In the genomic region with DNA sequence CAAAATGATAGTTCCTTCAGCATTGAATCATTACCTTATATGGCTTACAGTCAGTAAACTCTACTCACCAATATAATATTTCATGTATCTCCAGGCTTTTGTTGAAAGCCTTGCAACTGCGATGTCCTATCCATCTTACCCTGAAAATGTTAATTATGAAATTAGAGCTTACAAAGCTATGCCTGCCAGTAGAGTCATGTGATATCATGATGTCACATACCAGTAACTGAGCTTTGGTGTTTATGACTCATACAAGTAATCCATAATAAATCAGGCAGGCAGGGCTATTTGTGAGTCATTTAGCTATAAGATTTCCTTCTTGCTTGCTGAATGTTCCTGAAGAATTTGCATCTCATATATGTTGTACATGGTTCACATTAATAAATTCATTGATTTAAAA, we compare ENCODE assay signal across 12 cellular contexts. TPM values are rescaled to one million over a fixed set of nuclear protein-coding genes. Genes with fewer than 3 reads are reported as not detected.
DNase-seq lines count a peak whose midpoint lies in the region; ATAC-seq, FAIRE-seq and TF ChIP-seq lines count a peak whose summit lies in the region.
"Had no signal": no experiment of that assay in that cellular context is flagged by ENCODE, and none has a peak within 500 bp of the region (broad histone marks: within the 10 kb centered on the region; RNA-seq: fewer than 3 reads in every experiment).

No MANE protein-coding gene starts in this region.

- DNase-seq in NCI-H82 (lab: John Stamatoyannopoulos, UW) (peak; percentile 5), NCI-H82 treated with DMSO at 0.1 percent for 48 hours (lab: John Stamatoyannopoulos, UW; ENCODE audit: unreplicated experiment) (no peak), RCC 7860 (ENCODE audit: low spot score) (peak; percentile 46), fibroblast of pulmonary artery (ENCODE audit: low read depth) (peak; percentile 43), small intestine (peak; percentile 86), posterior vena cava (ENCODE audit: low spot score) (no peak), activated gamma-delta T cell treated with Interleukin-2 at 50 U/mL for 16 hours (no peak)

- no peaks in the 10 kb centered on the region for H3K9me3 ChIP-seq in small intestine (ENCODE audit: control insufficient read depth, low read depth)

- no peak for ATAC-seq in HG03521 (IDR thresholded peaks at IDR 0.05; ENCODE audit: unreplicated experiment)

- no peaks in the 10 kb centered on the region for H3K36me3 ChIP-seq in small intestine (ENCODE audit: control insufficient read depth in 2 of 2, insufficient read depth in 2 of 2, low read length in 2 of 2)

- 86 to 97% (median 86%) methylated on average over 1 of the region's 1 CpG for WGBS in small intestine, 3 donors

- no peak overlapping the region for H3K27ac ChIP-seq in small intestine (ENCODE audit: low read depth in 1 of 2, low read length in 1 of 2)

- no peak for TF ChIP-seq CTCF in fibroblast of pulmonary artery (IDR thresholded peaks at IDR 0.05; ENCODE audit: low read length, missing control alignments)

- H3K27me3 ChIP-seq in small intestine (ENCODE audit: control insufficient read depth in 2 of 2, insufficient read depth in 2 of 2, low read length in 2 of 2) = no peaks in the 10 kb centered on the region

- intact Hi-C loops in posterior vena cava (cut with DNase I) = no loop called here

- peak; percentile 59 for FAIRE-seq in RCC 7860 (lab: Jason Lieb, UNC)
- peak; percentile 41 for FAIRE-seq in small intestine (lab: Jason Lieb, UNC)
- FAIRE-seq: A204.1, GM12891 had no signal

- H3K4me3 ChIP-seq in fibroblast of pulmonary artery (replicated peaks; ENCODE audit: low read depth, low read length) = no peak overlapping the region
- no peak overlapping the region for H3K4me3 ChIP-seq in small intestine (ENCODE audit: low read depth in 1 of 2, low read length in 2 of 2)

- peaks cover 0 to 2% of the 10 kb centered on the region in 2 donors for H3K4me1 ChIP-seq in small intestine (ENCODE audit: control insufficient read depth in 2 of 2, insufficient read depth in 1 of 2, low read depth in 1 of 2, low read length in 1 of 2)

RNA-seq across cellular contexts. Expression of a gene that starts 44.9 kb away (rescaled TPM):
- polyA plus RNA-seq in small intestine = 1 to 10 TPM; 4.6 to 6.0 (median 5.4) TPM
- not detected for total RNA-seq in posterior vena cava
- total RNA-seq: chondrocyte, neural crest cell had no signal

Comparison
In these comparisons a context has a peak if more than half of its experiments do, and no peak if none do; other contexts are left out.
1. DNase-seq: peak in NCI-H82 (single experiment), RCC 7860 (single experiment), fibroblast of pulmonary artery (single experiment) and small intestine (single experiment); none in NCI-H82 treated with DMSO at 0.1 percent for 48 hours (single experiment), posterior vena cava (single experiment) and activated gamma-delta T cell treated with Interleukin-2 at 50 U/mL for 16 hours (single experiment).